8 cellular contexts compared by ENCODE assay signal in the genomic region with DNA sequence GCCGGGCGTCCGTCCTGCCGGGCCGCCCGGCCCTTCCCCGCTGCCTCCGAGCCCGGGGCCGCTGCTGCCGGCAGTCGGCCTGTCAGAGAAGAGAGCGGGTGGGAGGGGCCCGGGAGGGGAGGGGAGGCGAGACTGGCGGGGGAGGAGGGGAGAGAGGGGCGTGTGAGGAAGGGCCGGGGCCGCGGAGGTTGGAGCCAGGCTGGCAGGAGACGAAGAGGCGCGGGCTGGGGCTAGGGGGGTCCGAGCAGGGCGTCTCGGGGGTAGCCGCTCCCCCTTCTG. TPM values are rescaled to one million over a fixed set of nuclear protein-coding genes. Genes with fewer than 3 reads are reported as not detected.
DNase-seq lines count a peak whose midpoint lies in the region; ATAC-seq and TF ChIP-seq lines count a peak whose summit lies in the region.

No MANE protein-coding gene starts in this region.

- H3K27ac ChIP-seq in OCI-LY7 (ENCODE audit: low read depth, low read length, poor library complexity, severe bottlenecking) (peak overlapping the region; percentile 38), mesenchymal stem cell (ENCODE audit: low read length, poor library complexity, severe bottlenecking) (no peak overlapping the region), tibial nerve (peak overlapping the region; percentile 99 to 100 (median 100))

- H3K9me2 ChIP-seq in OCI-LY7 (ENCODE audit: insufficient read depth, low read length), result no peaks in the 10 kb centered on the region

- H3K36me3 ChIP-seq in OCI-LY7 (ENCODE audit: insufficient read depth, low read length) (no peaks in the 10 kb centered on the region), mesenchymal stem cell (ENCODE audit: control insufficient read depth in 1 of 2, insufficient read depth in 2 of 2, low read depth in 1 of 2, low read length in 2 of 2) (peaks cover 0 to 15% of the 10 kb centered on the region in 2 experiments), tibial nerve (no peaks in the 10 kb centered on the region)

- no peak for TF ChIP-seq POLR2A in tibial nerve (IDR thresholded peaks at IDR 0.05)

- WGBS in mesenchymal stem cell, result 0% methylated on average over 21 of the region's 27 CpGs
- WGBS in tibial nerve, 2 donors, result 1 to 3% methylated on average over 12 to 14 of the region's 27 CpGs

- H3K23ac ChIP-seq in mesenchymal stem cell (ENCODE audit: low read length in 2 of 2), result no peak overlapping the region

- H2BK120ac ChIP-seq in mesenchymal stem cell (ENCODE audit: low read depth, low read length), result peak overlapping the region; percentile 85

- POLR2A ChIA-PET in OCI-LY7 (lab: Charles Lee), result interaction anchor here (0.6 to 3.9 kb wide), 9 partner anchors 9 to 73 kb away, joined by 3 to 25 read pairs (median 4); partner anchors contain the start of gene ATP6V0E1

- H2AK5ac ChIP-seq in mesenchymal stem cell (ENCODE audit: low read length, severe bottlenecking), result no peak overlapping the region

- peak overlapping the region; percentile 64 to 69 for H3K4ac ChIP-seq in mesenchymal stem cell (ENCODE audit: low read depth in 1 of 2, low read length in 2 of 2)

- no peak for TF ChIP-seq EP300 in tibial nerve (IDR thresholded peaks at IDR 0.05)

- peak overlapping the region; percentile 77 for H4K8ac ChIP-seq in mesenchymal stem cell (ENCODE audit: low read length)

- peak overlapping the region; percentile 89 for H3K4me3 ChIP-seq in OCI-LY7 (ENCODE audit: low read depth, low read length, poor library complexity, severe bottlenecking)
- peak overlapping the region; percentile 78 to 87 for H3K4me3 ChIP-seq in cardiac fibroblast (replicated peaks in 1 of 2; ENCODE audit: low read depth in 2 of 2, low read length in 2 of 2)
- H3K4me3 ChIP-seq in mesenchymal stem cell (ENCODE audit: insufficient read depth in 1 of 2, low read depth in 1 of 2, low read length in 2 of 2), result peak overlapping the region; percentile 83 to 99
- H3K4me3 ChIP-seq in tibial nerve, result peak overlapping the region; percentile 71 to 99 (median 90)

- TF ChIP-seq CTCF in OCI-LY7 (conservative IDR thresholded peaks at IDR 0.05; ENCODE audit: low read length), result no peak
- no peak for TF ChIP-seq CTCF in cardiac fibroblast (IDR thresholded peaks at IDR 0.05; ENCODE audit: low read depth, low read length)
- TF ChIP-seq CTCF in tibial nerve (IDR thresholded peaks at IDR 0.05), result no peak

- H3K79me1 ChIP-seq in mesenchymal stem cell (replicated peaks; ENCODE audit: low read length, poor library complexity, severe bottlenecking), result peaks cover 9% of the 10 kb centered on the region

- ATAC-seq in HG02763 (IDR thresholded peaks at IDR 0.05; ENCODE audit: unreplicated experiment), result peak; percentile 27

- peaks cover 15% of the 10 kb centered on the region; the same call in 1 of the 2 replicates for H3K79me2 ChIP-seq in OCI-LY7 (ENCODE audit: insufficient read depth, low read depth, low read length)

- CTCF ChIA-PET in OCI-LY7 (lab: Charles Lee; ENCODE audit: unreplicated experiment), result interaction anchor here (0.6 to 1.4 kb wide), 3 partner anchors 47 to 73 kb away, joined by 5 to 11 read pairs (median 7); partner anchors contain the start of gene ATP6V0E1

- H3K9me3 ChIP-seq in OCI-LY7 (ENCODE audit: low read length) (no peaks in the 10 kb centered on the region), mesenchymal stem cell (ENCODE audit: control insufficient read depth, low read length) (no peaks in the 10 kb centered on the region), tibial nerve (no peaks in the 10 kb centered on the region)

- peak overlapping the region; percentile 83 for H2BK15ac ChIP-seq in mesenchymal stem cell (ENCODE audit: low read depth, poor library complexity, severe bottlenecking)

- H3K18ac ChIP-seq in mesenchymal stem cell (ENCODE audit: low read depth in 1 of 2, low read length in 2 of 2), result peak overlapping the region; percentile 75 to 90

- H3K4me1 ChIP-seq in OCI-LY7 (ENCODE audit: insufficient read depth, low read length, poor library complexity, severe bottlenecking), result peaks cover 46% of the 10 kb centered on the region
- no peaks in the 10 kb centered on the region for H3K4me1 ChIP-seq in mesenchymal stem cell (ENCODE audit: control insufficient read depth, insufficient read depth, low read depth, low read length)
- peaks cover 0 to 46% (median 15%) of the 10 kb centered on the region in 4 donors for H3K4me1 ChIP-seq in tibial nerve

- H4K91ac ChIP-seq in mesenchymal stem cell (ENCODE audit: low read length), result peak overlapping the region; percentile 97

- DNase-seq in activated gamma-delta T cell treated with anti-CD3 and anti-CD28 coated beads, Interleukin-2, amount 50 U/mL, for 16 hours (ENCODE audit: low read depth), result peak; percentile 75
- DNase-seq in activated gamma-delta T cell (lab: John Stamatoyannopoulos, UW), result no peak
- no peak for DNase-seq in OCI-LY7 (ENCODE audit: low spot score)
- DNase-seq in cardiac fibroblast (ENCODE audit: low read depth in 2 of 2), result no peak
- DNase-seq in mesenchymal stem cell, result no peak
- no peak for DNase-seq in tibial nerve (ENCODE audit: low spot score in 2 of 2)
- no peak for DNase-seq in retina

- H4K20me1 ChIP-seq in OCI-LY7 (ENCODE audit: insufficient read depth, low read length), result no peaks in the 10 kb centered on the region

- peak overlapping the region; percentile 87 for H3K9ac ChIP-seq in mesenchymal stem cell (ENCODE audit: low read length)

- intact Hi-C loops in OCI-LY7 (cut with micrococcal nuclease; ENCODE audit: unreplicated experiment), result loop anchor here (1.0 to 5.0 kb wide), 5 partner anchors 20 to 284 kb away; partner anchors contain the start of genes BNIP1, DUSP1 and ERGIC1

- no peaks in the 10 kb centered on the region for H3K27me3 ChIP-seq in mesenchymal stem cell (ENCODE audit: control insufficient read depth in 1 of 2, insufficient read depth in 1 of 2, low read length in 2 of 2)
- no peaks in the 10 kb centered on the region for H3K27me3 ChIP-seq in tibial nerve

- peak overlapping the region; percentile 73 for H2BK5ac ChIP-seq in mesenchymal stem cell (ENCODE audit: low read depth, low read length, poor library complexity, severe bottlenecking)

- BruUV-seq in OCI-LY7 (replicated peaks; lab: Mats Ljungman, UMichigan), result no TSS peak

- peak overlapping the region; percentile 72 for H3K4me2 ChIP-seq in OCI-LY7 (ENCODE audit: low read length)
- peak overlapping the region; percentile 72 for H3K4me2 ChIP-seq in mesenchymal stem cell (ENCODE audit: low read length, poor library complexity, severe bottlenecking)

- peak overlapping the region; percentile 53; the same call in 1 of the 2 replicates for H2AFZ ChIP-seq in OCI-LY7 (ENCODE audit: low read length)
- H2AFZ ChIP-seq in mesenchymal stem cell (ENCODE audit: low read depth, low read length), result no peak overlapping the region

- peak overlapping the region in 1 of 2 experiments; percentile 95 for H3K14ac ChIP-seq in mesenchymal stem cell (ENCODE audit: low read length in 2 of 2)

- no peak overlapping the region for H2BK12ac ChIP-seq in mesenchymal stem cell (ENCODE audit: low read length in 2 of 2)

RNA-seq across cellular contexts. Expression of gene CREBRF, which starts 0.6 kb away (rescaled TPM):
- 12.5 and 17.4 TPM in 2 replicates for total RNA-seq in OCI-LY7 (2014; rRNA removed; shearing (Covaris generic))
- total RNA-seq in OCI-LY7 (2022) (12.1 and 14.5 TPM in 2 replicates), tibial nerve (10 to 100 TPM; 31.2 to 46.3 (median 40.5) TPM)
- polyA plus RNA-seq in mesenchymal stem cell (2013, experiment 1 of 2), result 10.4 TPM
- polyA plus RNA-seq in mesenchymal stem cell (2013, experiment 2 of 2), result 9.7 TPM
